10 cellular contexts compared by ENCODE assay signal in genomic region chr5:128662998-128663397, GRCh38.
"Had no signal": no experiment of that assay in that cellular context is flagged by ENCODE, and none has a peak within 500 bp of the region (broad histone marks: within the 10 kb centered on the region; RNA-seq: fewer than 3 reads in every experiment).

No MANE protein-coding gene starts in this region.

- H3K36me3 ChIP-seq: HAP-1 had no signal

- H2AFZ ChIP-seq: GM23248 had no signal

- H3K27ac Mint-ChIP-seq: HFFc6, IgD-negative memory B cell had no signal

- H3K27me3 Mint-ChIP-seq: IgD-negative memory B cell had no signal

- H3K27ac ChIP-seq: GM23248, HL-60, KMS-11 had no signal

- DNase-seq: GM23248, GOT3, H7, HFFc6, Karpas-422 had no signal

- H3K4me3 Mint-ChIP-seq: HFFc6, IgD-negative memory B cell had no signal

- H3K9ac ChIP-seq: GM23248, KMS-11 had no signal

- H3K9me3 ChIP-seq: HAP-1 had no signal

- H3K4me3 ChIP-seq: GM23248, HAP-1 had no signal

- H3K36me3 Mint-ChIP-seq: IgD-negative memory B cell had no signal

- H3K4me2 ChIP-seq: KMS-11 had no signal

- H3K4me1 Mint-ChIP-seq: IgD-negative memory B cell had no signal

- ATAC-seq: HCT116 had no signal
